In genomic region chr7:78571292-78571691, GRCh38 we compare ENCODE assay signal across 29 cellular contexts.
"Had no signal": no experiment of that assay in that cellular context is flagged by ENCODE, and none has a peak within 500 bp of the region (broad histone marks: within the 10 kb centered on the region; RNA-seq: fewer than 3 reads in every experiment).

No MANE protein-coding gene starts in this region.

- H3K4me3 ChIP-seq: PC-9, SJCRH30 had no signal

- DNase-seq: Karpas-422, MM.1S, MV-4-11, NCI-H1092, NCI-H1105, NCI-H1417 treated with DMSO at 0.1 percent for 48 hours, NCI-H1436 treated with DMSO at 0.1 percent for 48 hours, NCI-H1694 treated with DMSO at 0.1 percent for 48 hours, NCI-H187 treated with DMSO at 0.1 percent for 48 hours, NCI-H2029, NCI-H2081, NCI-H2227 treated with DMSO at 0.1 percent for 48 hours, NCI-H345, NCI-H446, NCI-H510A treated with DMSO at 0.1 percent for 48 hours, NCI-H524 treated with DMSO at 0.1 percent for 48 hours, NCI-H526 treated with DMSO at 0.1 percent for 48 hours, NCI-H774, PC-9, SHP77, SIG-M5, SJCRH30, SW 1271, T-helper 1 cell had no signal

- H2AFZ ChIP-seq: PC-9 had no signal

- H3K4me2 ChIP-seq: KMS-11, PC-9 had no signal

- H3K4me1 ChIP-seq: SJCRH30 had no signal

- H3K36me3 ChIP-seq: SJCRH30 had no signal

- ATAC-seq: Panc1, Right ventricle myocardium inferior had no signal

- H3K27ac ChIP-seq: KMS-11, PC-9, RWPE1, SJCRH30 had no signal

- H3K9me3 ChIP-seq: SJCRH30 had no signal

- FAIRE-seq: RCC 7860 had no signal

- H3K27me3 ChIP-seq: SJCRH30 had no signal

- H3K9ac ChIP-seq: KMS-11 had no signal
